1 cellular context compared by ENCODE assay signal in genomic region chr15:75578948-75579908, GRCh38.
TF ChIP-seq lines count a peak whose summit lies in the region.

Gene PTPN9 (minus strand): TSS chr15:75579315. CDS start chr15:75578776, 539 bp downstream.

TF ChIP-seq in GM12878, 131 proteins besides CTCF, POLR2A, EP300 and RAD21 (continued from another document and continues in another):
- TF ChIP-seq SKIL (IDR thresholded peaks at IDR 0.05; ENCODE audit: low read depth, poor library complexity, severe bottlenecking) (no peak), ZNF217 (IDR thresholded peaks at IDR 0.05) (no peak), CBFB (IDR thresholded peaks at IDR 0.05; ENCODE audit: low read depth) (no peak), ZNF24 (IDR thresholded peaks at IDR 0.05) (peak; percentile 52; the same call in 1 of the 2 replicates), SMC3 (IDR thresholded peaks at IDR 0.05; ENCODE audit: borderline replicate concordance, low read length) (no peak), TCF7 (IDR thresholded peaks at IDR 0.05; ENCODE audit: borderline replicate concordance) (no peak), GABPA (IDR thresholded peaks at IDR 0.05; ENCODE audit: low read depth) (no peak), BCL11A (IDR thresholded peaks at IDR 0.05; ENCODE audit: low read depth, low read length) (no peak), EGR1 (IDR thresholded peaks at IDR 0.05; ENCODE audit: borderline replicate concordance in 1 of 2, low read depth in 2 of 2, low read length in 2 of 2) (peak in 1 of 2 experiments; percentile 13; a peak in 2 of 3 replicates), NFYA (IDR thresholded peaks at IDR 0.05; ENCODE audit: borderline replicate concordance, low read depth, low read length) (no peak), ZNF622 (IDR thresholded peaks at IDR 0.05) (no peak), SIX5 (IDR thresholded peaks at IDR 0.05; ENCODE audit: low read depth, low read length, severe bottlenecking) (no peak), RFX5 (IDR thresholded peaks at IDR 0.05; ENCODE audit: low read depth, low read length) (no peak), FOXK2 (IDR thresholded peaks at IDR 0.05) (no peak), YBX1 (IDR thresholded peaks at IDR 0.05) (no peak), IRF5 (IDR thresholded peaks at IDR 0.05; ENCODE audit: borderline replicate concordance) (no peak), SREBF1 (IDR thresholded peaks at IDR 0.05; ENCODE audit: low read length) (no peak), SMARCA5 (IDR thresholded peaks at IDR 0.05) (peak; percentile 14; the same call in 1 of the 2 replicates), FOS (IDR thresholded peaks at IDR 0.05; ENCODE audit: borderline replicate concordance, extremely low read depth, insufficient read length) (no peak), RUNX3 (IDR thresholded peaks at IDR 0.05; ENCODE audit: low read length) (peak; percentile 39), ESRRA (IDR thresholded peaks at IDR 0.05; ENCODE audit: low read length) (no peak), HSF1 (IDR thresholded peaks at IDR 0.05; ENCODE audit: low read depth, low read length) (no peak), HDGF (IDR thresholded peaks at IDR 0.05) (no peak), JUNB (IDR thresholded peaks at IDR 0.05) (no peak), CUX1 (IDR thresholded peaks at IDR 0.05; ENCODE audit: insufficient replicate concordance, low read depth, low read length) (no peak), CREB1 (IDR thresholded peaks at IDR 0.05; ENCODE audit: low read depth) (no peak), FOXM1 (IDR thresholded peaks at IDR 0.05; ENCODE audit: low read depth, low read length) (0 out of 2 replicates have a peak, but pooled peaks have one; percentile 24), SP1 (IDR thresholded peaks at IDR 0.05; ENCODE audit: low read depth, low read length) (no peak), SUPT20H (IDR thresholded peaks at IDR 0.05; ENCODE audit: borderline replicate concordance, control insufficient read depth, low read depth, low read length) (no peak), MEF2A (IDR thresholded peaks at IDR 0.05; ENCODE audit: insufficient read depth, low read depth, low read length) (no peak)
- TF ChIP-seq, protein P1, sequence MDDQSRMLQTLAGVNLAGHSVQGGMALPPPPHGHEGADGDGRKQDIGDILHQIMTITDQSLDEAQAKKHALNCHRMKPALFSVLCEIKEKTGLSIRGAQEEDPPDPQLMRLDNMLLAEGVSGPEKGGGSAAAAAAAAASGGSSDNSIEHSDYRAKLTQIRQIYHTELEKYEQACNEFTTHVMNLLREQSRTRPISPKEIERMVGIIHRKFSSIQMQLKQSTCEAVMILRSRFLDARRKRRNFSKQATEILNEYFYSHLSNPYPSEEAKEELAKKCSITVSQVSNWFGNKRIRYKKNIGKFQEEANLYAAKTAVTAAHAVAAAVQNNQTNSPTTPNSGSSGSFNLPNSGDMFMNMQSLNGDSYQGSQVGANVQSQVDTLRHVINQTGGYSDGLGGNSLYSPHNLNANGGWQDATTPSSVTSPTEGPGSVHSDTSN (IDR thresholded peaks at IDR 0.05; ENCODE audit: insufficient replicate concordance, low read depth, low read length), result no peak
- TF ChIP-seq, protein P2, sequence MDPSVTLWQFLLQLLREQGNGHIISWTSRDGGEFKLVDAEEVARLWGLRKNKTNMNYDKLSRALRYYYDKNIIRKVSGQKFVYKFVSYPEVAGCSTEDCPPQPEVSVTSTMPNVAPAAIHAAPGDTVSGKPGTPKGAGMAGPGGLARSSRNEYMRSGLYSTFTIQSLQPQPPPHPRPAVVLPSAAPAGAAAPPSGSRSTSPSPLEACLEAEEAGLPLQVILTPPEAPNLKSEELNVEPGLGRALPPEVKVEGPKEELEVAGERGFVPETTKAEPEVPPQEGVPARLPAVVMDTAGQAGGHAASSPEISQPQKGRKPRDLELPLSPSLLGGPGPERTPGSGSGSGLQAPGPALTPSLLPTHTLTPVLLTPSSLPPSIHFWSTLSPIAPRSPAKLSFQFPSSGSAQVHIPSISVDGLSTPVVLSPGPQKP (IDR thresholded peaks at IDR 0.05; ENCODE audit: low read depth, low read length), result no peak
- TF ChIP-seq, protein P3, sequence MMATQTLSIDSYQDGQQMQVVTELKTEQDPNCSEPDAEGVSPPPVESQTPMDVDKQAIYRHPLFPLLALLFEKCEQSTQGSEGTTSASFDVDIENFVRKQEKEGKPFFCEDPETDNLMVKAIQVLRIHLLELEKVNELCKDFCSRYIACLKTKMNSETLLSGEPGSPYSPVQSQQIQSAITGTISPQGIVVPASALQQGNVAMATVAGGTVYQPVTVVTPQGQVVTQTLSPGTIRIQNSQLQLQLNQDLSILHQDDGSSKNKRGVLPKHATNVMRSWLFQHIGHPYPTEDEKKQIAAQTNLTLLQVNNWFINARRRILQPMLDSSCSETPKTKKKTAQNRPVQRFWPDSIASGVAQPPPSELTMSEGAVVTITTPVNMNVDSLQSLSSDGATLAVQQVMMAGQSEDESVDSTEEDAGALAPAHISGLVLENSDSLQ (IDR thresholded peaks at IDR 0.05), result peak; percentile 70; the same call in 1 of the 2 replicates
- TF ChIP-seq, protein P4, sequence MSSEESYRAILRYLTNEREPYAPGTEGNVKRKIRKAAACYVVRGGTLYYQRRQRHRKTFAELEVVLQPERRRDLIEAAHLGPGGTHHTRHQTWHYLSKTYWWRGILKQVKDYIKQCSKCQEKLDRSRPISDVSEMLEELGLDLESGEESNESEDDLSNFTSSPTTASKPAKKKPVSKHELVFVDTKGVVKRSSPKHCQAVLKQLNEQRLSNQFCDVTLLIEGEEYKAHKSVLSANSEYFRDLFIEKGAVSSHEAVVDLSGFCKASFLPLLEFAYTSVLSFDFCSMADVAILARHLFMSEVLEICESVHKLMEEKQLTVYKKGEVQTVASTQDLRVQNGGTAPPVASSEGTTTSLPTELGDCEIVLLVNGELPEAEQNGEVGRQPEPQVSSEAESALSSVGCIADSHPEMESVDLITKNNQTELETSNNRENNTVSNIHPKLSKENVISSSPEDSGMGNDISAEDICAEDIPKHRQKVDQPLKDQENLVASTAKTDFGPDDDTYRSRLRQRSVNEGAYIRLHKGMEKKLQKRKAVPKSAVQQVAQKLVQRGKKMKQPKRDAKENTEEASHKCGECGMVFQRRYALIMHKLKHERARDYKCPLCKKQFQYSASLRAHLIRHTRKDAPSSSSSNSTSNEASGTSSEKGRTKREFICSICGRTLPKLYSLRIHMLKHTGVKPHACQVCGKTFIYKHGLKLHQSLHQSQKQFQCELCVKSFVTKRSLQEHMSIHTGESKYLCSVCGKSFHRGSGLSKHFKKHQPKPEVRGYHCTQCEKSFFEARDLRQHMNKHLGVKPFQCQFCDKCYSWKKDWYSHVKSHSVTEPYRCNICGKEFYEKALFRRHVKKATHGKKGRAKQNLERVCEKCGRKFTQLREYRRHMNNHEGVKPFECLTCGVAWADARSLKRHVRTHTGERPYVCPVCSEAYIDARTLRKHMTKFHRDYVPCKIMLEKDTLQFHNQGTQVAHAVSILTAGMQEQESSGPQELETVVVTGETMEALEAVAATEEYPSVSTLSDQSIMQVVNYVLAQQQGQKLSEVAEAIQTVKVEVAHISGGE (CRISPR knock-in tag; IDR thresholded peaks at IDR 0.05), result no peak
- TF ChIP-seq, protein P5, sequence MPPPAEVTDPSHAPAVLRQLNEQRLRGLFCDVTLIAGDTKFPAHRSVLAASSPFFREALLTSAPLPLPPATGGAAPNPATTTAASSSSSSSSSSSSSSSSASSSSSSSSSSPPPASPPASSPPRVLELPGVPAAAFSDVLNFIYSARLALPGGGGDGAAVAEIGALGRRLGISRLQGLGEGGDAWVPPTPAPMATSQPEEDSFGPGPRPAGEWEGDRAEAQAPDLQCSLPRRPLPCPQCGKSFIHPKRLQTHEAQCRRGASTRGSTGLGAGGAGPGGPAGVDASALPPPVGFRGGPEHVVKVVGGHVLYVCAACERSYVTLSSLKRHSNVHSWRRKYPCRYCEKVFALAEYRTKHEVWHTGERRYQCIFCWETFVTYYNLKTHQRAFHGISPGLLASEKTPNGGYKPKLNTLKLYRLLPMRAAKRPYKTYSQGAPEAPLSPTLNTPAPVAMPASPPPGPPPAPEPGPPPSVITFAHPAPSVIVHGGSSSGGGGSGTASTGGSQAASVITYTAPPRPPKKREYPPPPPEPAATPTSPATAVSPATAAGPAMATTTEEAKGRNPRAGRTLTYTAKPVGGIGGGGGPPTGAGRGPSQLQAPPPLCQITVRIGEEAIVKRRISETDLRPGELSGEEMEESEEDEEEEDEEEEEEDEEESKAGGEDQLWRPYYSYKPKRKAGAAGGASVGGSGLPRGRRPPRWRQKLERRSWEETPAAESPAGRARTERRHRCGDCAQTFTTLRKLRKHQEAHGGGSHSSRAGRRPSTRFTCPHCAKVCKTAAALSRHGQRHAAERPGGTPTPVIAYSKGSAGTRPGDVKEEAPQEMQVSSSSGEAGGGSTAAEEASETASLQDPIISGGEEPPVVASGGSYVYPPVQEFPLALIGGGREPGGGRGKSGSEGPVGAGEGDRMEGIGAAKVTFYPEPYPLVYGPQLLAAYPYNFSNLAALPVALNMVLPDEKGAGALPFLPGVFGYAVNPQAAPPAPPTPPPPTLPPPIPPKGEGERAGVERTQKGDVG (CRISPR knock-in tag; IDR thresholded peaks at IDR 0.05), result no peak
